Comparison of ENCODE assay signal across 19 cellular contexts in genomic region chr7:22952306-22953011, GRCh38.
DNase-seq lines count a peak whose midpoint lies in the region; ATAC-seq, FAIRE-seq and TF ChIP-seq lines count a peak whose summit lies in the region.
"Had no signal": no experiment of that assay in that cellular context is flagged by ENCODE, and none has a peak within 500 bp of the region (broad histone marks: within the 10 kb centered on the region; RNA-seq: fewer than 3 reads in every experiment).

No MANE protein-coding gene starts in this region.

- H2BK5ac ChIP-seq in mesendoderm (ENCODE audit: low read length) = no peak overlapping the region

- no peak overlapping the region for H4K5ac ChIP-seq in mesendoderm (ENCODE audit: low read length)

- H3K4me1 ChIP-seq in HUES64 (ENCODE audit: insufficient read depth, low read length) = peaks cover 47% of the 10 kb centered on the region
- no peaks in the 10 kb centered on the region for H3K4me1 ChIP-seq in K562 (replicated peaks in 1 of 2; ENCODE audit: control insufficient read depth in 2 of 2, insufficient read depth in 2 of 2, low read length in 2 of 2)
- peaks cover 4% of the 10 kb centered on the region for H3K4me1 ChIP-seq in mesendoderm (ENCODE audit: control insufficient read depth, low read depth, low read length)
- H3K4me1 ChIP-seq: BLaER1 had no signal

- no TSS peak for BruUV-seq in K562 (replicated peaks; lab: Mats Ljungman, UMichigan)

- H3K27ac ChIP-seq in HUES64 (ENCODE audit: low read depth, low read length) (peak overlapping the region; percentile 5; the same call in 1 of the 2 replicates), K562 (ENCODE audit: extremely low read depth, low read depth, low read length) (no peak overlapping the region), mesendoderm (ENCODE audit: low read depth, low read length) (no peak overlapping the region)
- H3K27ac ChIP-seq: BLaER1 had no signal

- H4K20me1 ChIP-seq in K562 (replicated peaks; ENCODE audit: control insufficient read depth, insufficient read depth, low read length) = no peaks in the 10 kb centered on the region
- H4K20me1 ChIP-seq: BLaER1 had no signal

- H3K79me2 ChIP-seq in K562 (ENCODE audit: control insufficient read depth, insufficient read depth, low read length) (no peaks in the 10 kb centered on the region), mesendoderm (ENCODE audit: control insufficient read depth, insufficient read depth, low read length) (no peaks in the 10 kb centered on the region)

- H2AFZ ChIP-seq in K562 (ENCODE audit: low read depth, low read length) = no peak overlapping the region

- H3K4me3 ChIP-seq in HUES64 (ENCODE audit: low read length) = no peak overlapping the region
- H3K4me3 ChIP-seq in K562 = no peak overlapping the region
- no peak overlapping the region for H3K4me3 ChIP-seq in mesendoderm (ENCODE audit: low read length)
- H3K4me3 ChIP-seq: BLaER1, MG63 had no signal

- no peak overlapping the region for H3K56ac ChIP-seq in mesendoderm (ENCODE audit: low read length)

- in situ Hi-C loops in K562 (cut with MboI) = no loop called here

- H3K9me1 ChIP-seq in K562 (ENCODE audit: control insufficient read depth, insufficient read depth, low read length) = no peaks in the 10 kb centered on the region

- no peak for TF ChIP-seq CTCF in K562 (IDR thresholded peaks at IDR 0.05 in 2 of 3, conservative IDR thresholded peaks at IDR 0.05 in 1 of 3; ENCODE audit: insufficient read depth in 2 of 3, low read depth in 1 of 3, low read length in 3 of 3)

- H2BK15ac ChIP-seq in mesendoderm (replicated peaks; ENCODE audit: low read depth) = no peak overlapping the region

- H3K9ac ChIP-seq in HUES64 (ENCODE audit: low read depth, low read length) (no peak overlapping the region), K562 (ENCODE audit: insufficient read depth in 1 of 2, low read depth in 2 of 2, low read length in 2 of 2) (no peak overlapping the region), mesendoderm (ENCODE audit: low read length) (no peak overlapping the region)
- H3K9ac ChIP-seq: BLaER1 had no signal

- 71% methylated on average over 4 of the region's 4 CpGs for WGBS in HUES64
- WGBS in K562 (ENCODE audit: insufficient coverage, low coverage, missing lambda C conversion rate) = 59% methylated on average over 4 of the region's 4 CpGs
- no CpG with 5 or more reads among the region's 4 CpGs for WGBS in mesendoderm (ENCODE audit: extremely low coverage, insufficient coverage, low lambda C conversion rate)

- H2BK120ac ChIP-seq in mesendoderm (ENCODE audit: low read depth, low read length) = no peak overlapping the region

- no peak overlapping the region for H3K18ac ChIP-seq in mesendoderm (ENCODE audit: low read length)

- intact Hi-C loops in K562 (cut with micrococcal nuclease) (no loop called here), head of caudate nucleus (cut with DNase I) (no loop called here)

- H3K9me3 ChIP-seq in HUES64 (ENCODE audit: insufficient read depth, low read depth, low read length) (no peaks in the 10 kb centered on the region), K562 (replicated peaks; ENCODE audit: control insufficient read depth, insufficient read depth, low read depth, low read length) (no peaks in the 10 kb centered on the region)
- H3K9me3 ChIP-seq: BLaER1, MG63 had no signal

- FAIRE-seq in GM18507 (lab: Jason Lieb, UNC) (peak; percentile 26), K562 (lab: Jason Lieb, UNC) (no peak)

- H4K8ac ChIP-seq in mesendoderm (ENCODE audit: low read depth, low read length) = no peak overlapping the region

- POLR2A ChIA-PET in K562 (lab: Yijun Ruan, JAX) = interaction anchor here (0.6 to 2.0 kb wide), 5 partner anchors 9 to 106 kb away, joined by 3 to 10 read pairs (median 3); no protein-coding TSS in a partner anchor

- H3K4me2 ChIP-seq in K562 (ENCODE audit: insufficient read depth, low read length) = no peak overlapping the region
- no peak overlapping the region for H3K4me2 ChIP-seq in mesendoderm (ENCODE audit: low read length)
- H3K4me2 ChIP-seq: BLaER1 had no signal

- TF ChIP-seq RAD21 in K562 (CRISPR knock-in tag; conservative IDR thresholded peaks at IDR 0.05 in 1 of 2, IDR thresholded peaks at IDR 0.05 in 1 of 2) = no peak

- CTCF ChIA-PET in K562 (lab: Yijun Ruan, JAX; ENCODE audit: low intra/inter-chr PET ratio) = no interaction called here

- TF ChIP-seq EP300 in K562 (IDR thresholded peaks at IDR 0.05; ENCODE audit: low read length) = no peak

- no peak for DNase-seq in GM18507 (ENCODE audit: extremely low spot score, insufficient read length, low read depth)
- DNase-seq in K562 (ENCODE audit: extremely low read depth in 1 of 4, low spot score in 3 of 4) = no peak
- DNase-seq in mesendoderm = peak; percentile 64
- DNase-seq in NCI-H2081 (lab: John Stamatoyannopoulos, UW) = no peak
- no peak for DNase-seq in NCI-H2107 treated with DMSO at 0.1 percent for 48 hours (lab: John Stamatoyannopoulos, UW; ENCODE audit: unreplicated experiment)
- no peak for DNase-seq in head of caudate nucleus
- DNase-seq in DMS114 treated with DMSO at 0.1 percent for 48 hours (lab: John Stamatoyannopoulos, UW; ENCODE audit: unreplicated experiment) = no peak
- DNase-seq: GF-D8; Karpas-422; MG63; NCI-H1092; NCI-H146; NCI-H2081 treated with DMSO at 0.1 percent for 48 hours; NCI-H69; NK-92 treated with Interleukin-12 subunit alpha and Interleukin-12 subunit beta, amount 100 ng/mL, for 24 hours; OCI-M1; SIG-M5 had no signal

- H2AK5ac ChIP-seq in mesendoderm (ENCODE audit: low read length) = no peak overlapping the region

- ATAC-seq in K562 = peak; percentile 78

- H3K27me3 ChIP-seq in HUES64 (ENCODE audit: insufficient read depth, low read length) = no peaks in the 10 kb centered on the region
- no peaks in the 10 kb centered on the region for H3K27me3 ChIP-seq in K562 (ENCODE audit: control insufficient read depth in 2 of 2, insufficient read depth in 2 of 2, low read length in 2 of 2)
- no peaks in the 10 kb centered on the region for H3K27me3 ChIP-seq in mesendoderm (ENCODE audit: insufficient read depth, low read length, poor library complexity)
- H3K27me3 ChIP-seq: BLaER1, MG63 had no signal

- TF ChIP-seq POLR2A in K562 (conservative IDR thresholded peaks at IDR 0.05) = no peak

- H3K23ac ChIP-seq in mesendoderm (ENCODE audit: low read length) = no peak overlapping the region

- H3K36me3 ChIP-seq in HUES64 (ENCODE audit: insufficient read depth, low read length) = peaks cover 7% of the 10 kb centered on the region
- peaks cover 4% of the 10 kb centered on the region; the same call in 2 of the 3 replicates for H3K36me3 ChIP-seq in K562 (ENCODE audit: control insufficient read depth, insufficient read depth, low read length)
- H3K36me3 ChIP-seq in mesendoderm (ENCODE audit: control insufficient read depth, insufficient read depth, low read length) = no peaks in the 10 kb centered on the region
- H3K36me3 ChIP-seq: MG63 had no signal

- no peaks in the 10 kb centered on the region for H3K79me1 ChIP-seq in mesendoderm (ENCODE audit: low read length)

- no peak overlapping the region for H3K4ac ChIP-seq in mesendoderm (ENCODE audit: low read depth, low read length)

TF ChIP-seq in K562, 482 proteins besides CTCF, POLR2A, EP300 and RAD21 (continues in another document):
- TF ChIP-seq SIN3A (IDR thresholded peaks at IDR 0.05; ENCODE audit: borderline replicate concordance in 2 of 2, control insufficient read depth in 1 of 2, low read depth in 2 of 2, low read length in 2 of 2) = no peak
